Comparison of ENCODE assay signal across 19 cellular contexts in genomic region chr2:175576270-175576669, GRCh38.
DNase-seq lines count a peak whose midpoint lies in the region; ATAC-seq, FAIRE-seq and TF ChIP-seq lines count a peak whose summit lies in the region.
"Had no signal": no experiment of that assay in that cellular context is flagged by ENCODE, and none has a peak within 500 bp of the region (broad histone marks: within the 10 kb centered on the region; RNA-seq: fewer than 3 reads in every experiment).

No MANE protein-coding gene starts in this region.

- H3K4me1 ChIP-seq in DND-41 (ENCODE audit: insufficient read depth, low read length) (peaks cover 25% of the 10 kb centered on the region), testis (no peaks in the 10 kb centered on the region), left ventricle myocardium inferior (no peaks in the 10 kb centered on the region)
- H3K4me1 ChIP-seq: vagina had no signal

- H4K20me1 ChIP-seq in DND-41 (ENCODE audit: insufficient read depth, low read length), result no peaks in the 10 kb centered on the region

- no peak overlapping the region for H3K4me3 Mint-ChIP-seq in memory B cell
- H3K4me3 Mint-ChIP-seq: CD8-positive, alpha-beta T cell had no signal

- no peaks in the 10 kb centered on the region for H3K36me3 ChIP-seq in DND-41 (ENCODE audit: insufficient read depth, low read length)
- no peaks in the 10 kb centered on the region for H3K36me3 ChIP-seq in testis (ENCODE audit: low read depth, missing control alignments)
- H3K36me3 ChIP-seq in left ventricle myocardium inferior, result no peaks in the 10 kb centered on the region
- H3K36me3 ChIP-seq: vagina had no signal

- no peaks in the 10 kb centered on the region for H3K27me3 Mint-ChIP-seq in memory B cell

- peaks cover 1% of the 10 kb centered on the region for H3K9me3 Mint-ChIP-seq in memory B cell
- H3K9me3 Mint-ChIP-seq: CD8-positive, alpha-beta T cell had no signal

- TF ChIP-seq POLR2A in testis (IDR thresholded peaks at IDR 0.05), result no peak

- H3K4me3 ChIP-seq in DND-41 (ENCODE audit: low read depth in 1 of 2, low read length in 2 of 2) (0 out of 4 replicates have a peak overlapping the region, but pooled peaks of 1 of the 2 experiments have one; percentile 1), testis (no peak overlapping the region), left ventricle myocardium inferior (no peak overlapping the region)
- H3K4me3 ChIP-seq: vagina had no signal

- ATAC-seq in DND-41 (ENCODE audit: insufficient read depth, low read depth), result no peak
- ATAC-seq in GM21717 (IDR thresholded peaks at IDR 0.05; ENCODE audit: unreplicated experiment), result peak; percentile 26
- ATAC-seq in HG03439 (IDR thresholded peaks at IDR 0.05; ENCODE audit: unreplicated experiment), result peak; percentile 3
- peak; percentile 11 for ATAC-seq in memory B cell (ENCODE audit: low read depth)
- ATAC-seq in HG03469 (IDR thresholded peaks at IDR 0.05; ENCODE audit: unreplicated experiment), result no peak
- ATAC-seq: CD8-positive, alpha-beta T cell had no signal

- H3K79me2 ChIP-seq in DND-41 (ENCODE audit: insufficient read depth, low read length), result no peaks in the 10 kb centered on the region

- WGBS in testis, 2 donors, result 69 to 90% methylated on average over 2 of the region's 2 CpGs

- H3K27me3 ChIP-seq in DND-41 (ENCODE audit: insufficient read depth, low read length, poor library complexity), result no peaks in the 10 kb centered on the region
- H3K27me3 ChIP-seq in testis, result no peaks in the 10 kb centered on the region
- H3K27me3 ChIP-seq in left ventricle myocardium inferior (ENCODE audit: low read depth), result peaks cover 3% of the 10 kb centered on the region
- H3K27me3 ChIP-seq: vagina had no signal

- H3K27ac Mint-ChIP-seq in memory B cell, result no peak overlapping the region
- H3K27ac Mint-ChIP-seq: CD8-positive, alpha-beta T cell had no signal

- H3K4me2 ChIP-seq in DND-41 (ENCODE audit: insufficient read depth, low read length), result peak overlapping the region; percentile 50

- no peak for FAIRE-seq in GM19239 (lab: Jason Lieb, UNC)
- FAIRE-seq: HTR-8/SVneo, kidney, TTC549 had no signal

- H3K27ac ChIP-seq in DND-41 (ENCODE audit: low read length) (0 out of 2 replicates have a peak overlapping the region, but pooled peaks have one; percentile 39), testis (no peak overlapping the region), left ventricle myocardium inferior (replicated peaks) (no peak overlapping the region)
- H3K27ac ChIP-seq: vagina had no signal

- no peaks in the 10 kb centered on the region for H3K36me3 Mint-ChIP-seq in memory B cell
- H3K36me3 Mint-ChIP-seq: CD8-positive, alpha-beta T cell; naive B cell had no signal

- H2AFZ ChIP-seq in DND-41 (ENCODE audit: low read depth, low read length), result no peak overlapping the region

- no peaks in the 10 kb centered on the region for H3K9me3 ChIP-seq in DND-41 (ENCODE audit: insufficient read depth, low read length, severe bottlenecking)
- no peaks in the 10 kb centered on the region for H3K9me3 ChIP-seq in testis
- no peaks in the 10 kb centered on the region for H3K9me3 ChIP-seq in left ventricle myocardium inferior (replicated peaks)
- H3K9me3 ChIP-seq: vagina had no signal

- DNase-seq in DND-41 (peak; percentile 4), memory B cell (ENCODE audit: low spot score in 2 of 2) (no peak), GM19239 (ENCODE audit: insufficient read length, low spot score) (no peak), testis (no peak), left ventricle myocardium inferior (no peak)
- DNase-seq: activated CD4-positive, alpha-beta T cell treated with anti-CD3 and anti-CD28 coated beads for 48 hours; activated effector memory CD4-positive, alpha-beta T cell treated with anti-CD3 and anti-CD28 coated beads, Interleukin-2, amount 50 U/mL, for 16 hours; dermis blood vessel endothelial cell; foreskin melanocyte; kidney; NCI-H2107 had no signal

- TF ChIP-seq CTCF in DND-41 (IDR thresholded peaks at IDR 0.05; ENCODE audit: borderline replicate concordance, extremely low read depth, low read length, poor library complexity, severe bottlenecking) (no peak), testis (IDR thresholded peaks at IDR 0.05) (no peak), left ventricle myocardium inferior (IDR thresholded peaks at IDR 0.05; ENCODE audit: borderline replicate concordance) (no peak)

- intact Hi-C loops in testis (cut with DNase I; ENCODE audit: low total_unique reads) (no loop called here), left ventricle myocardium inferior (cut with micrococcal nuclease) (no loop called here)

- H3K4me1 Mint-ChIP-seq in memory B cell, result peaks cover 9% of the 10 kb centered on the region

- no peak overlapping the region for H3K9ac ChIP-seq in DND-41 (ENCODE audit: low read depth, low read length)

Comparison
In these comparisons a context has a peak if more than half of its experiments do, and no peak if none do; other contexts are left out.
1. ATAC-seq: peak in GM21717 (single experiment), HG03439 (single experiment) and memory B cell (single experiment); none in DND-41 (single experiment) and HG03469 (single experiment).